In genomic region chr1:205599667-205600042, GRCh38 we compare ENCODE assay signal across 11 cellular contexts. TPM values are rescaled to one million over a fixed set of nuclear protein-coding genes. Genes with fewer than 3 reads are reported as not detected.
DNase-seq lines count a peak whose midpoint lies in the region; ATAC-seq, FAIRE-seq and TF ChIP-seq lines count a peak whose summit lies in the region.
"Had no signal": no experiment of that assay in that cellular context is flagged by ENCODE, and none has a peak within 500 bp of the region (broad histone marks: within the 10 kb centered on the region; RNA-seq: fewer than 3 reads in every experiment).

No MANE protein-coding gene starts in this region.

- peaks cover 0 to 23% (median 5%) of the 10 kb centered on the region in 4 donors for H3K36me3 ChIP-seq in esophagus muscularis mucosa
- H3K36me3 ChIP-seq in skeletal muscle tissue (ENCODE audit: control insufficient read depth in 3 of 3, insufficient read depth in 3 of 3, low read length in 3 of 3) = peaks cover 2 to 4% (median 2%) of the 10 kb centered on the region in 3 donors

- H3K23ac ChIP-seq in H9 (ENCODE audit: insufficient read length, low read depth, low read length) = no peak overlapping the region

- peaks cover 3 to 6% of the 10 kb centered on the region in 2 experiments for H3K4me1 Mint-ChIP-seq in H9
- peaks cover 33% of the 10 kb centered on the region for H3K4me1 Mint-ChIP-seq in activated CD4-positive, alpha-beta memory T cell treated with anti-CD3 and anti-CD28 coated beads, Interleukin-2, amount 10 ng/mL, durations not matched to agents 7 days and 5 days

- no peak for TF ChIP-seq EP300 in esophagus muscularis mucosa (IDR thresholded peaks at IDR 0.05)

- no peak for FAIRE-seq in RCC 7860 (lab: Jason Lieb, UNC)

- H3K79me2 ChIP-seq in H9 (ENCODE audit: insufficient read depth, low read length) = no peaks in the 10 kb centered on the region

- H3K4me3 Mint-ChIP-seq in H9 = no peak overlapping the region
- H3K4me3 Mint-ChIP-seq in activated CD4-positive, alpha-beta memory T cell treated with anti-CD3 and anti-CD28 coated beads, Interleukin-2, amount 10 ng/mL, durations not matched to agents 7 days and 5 days = no peak overlapping the region
- H3K4me3 Mint-ChIP-seq: HFFc6 had no signal

- no peak overlapping the region for H2BK5ac ChIP-seq in H9 (ENCODE audit: insufficient read length, low read length)

- no peaks in the 10 kb centered on the region for H3K23me2 ChIP-seq in H9 (ENCODE audit: insufficient read length, low read depth, low read length, poor library complexity, severe bottlenecking)

- H2BK15ac ChIP-seq in H9 (ENCODE audit: low read depth, low read length) = no peak overlapping the region

- TF ChIP-seq CTCF in H9 (conservative IDR thresholded peaks at IDR 0.05) = no peak
- TF ChIP-seq CTCF in esophagus muscularis mucosa (IDR thresholded peaks at IDR 0.05) = no peak

- H3K14ac ChIP-seq in H9 (ENCODE audit: insufficient read depth, low read length) = no peak overlapping the region

- H3K27me3 ChIP-seq in H9 (ENCODE audit: insufficient read depth, low read length) (no peaks in the 10 kb centered on the region; the same call in 1 of the 2 replicates), esophagus muscularis mucosa (no peaks in the 10 kb centered on the region), skeletal muscle tissue (ENCODE audit: control insufficient read depth in 3 of 3, insufficient read depth in 3 of 3, low read length in 3 of 3) (no peaks in the 10 kb centered on the region)

- H3K9me3 ChIP-seq in H9 (ENCODE audit: control insufficient read depth, low read depth, low read length) (no peaks in the 10 kb centered on the region), esophagus muscularis mucosa (no peaks in the 10 kb centered on the region), skeletal muscle tissue (ENCODE audit: control insufficient read depth in 3 of 3, low read length in 3 of 3) (no peaks in the 10 kb centered on the region)

- H4K20me1 ChIP-seq in H9 (ENCODE audit: control insufficient read depth, insufficient read depth, insufficient read length) = no peaks in the 10 kb centered on the region

- ATAC-seq in GM18502 (IDR thresholded peaks at IDR 0.05; ENCODE audit: poor library complexity, unreplicated experiment) = no peak

- H3K18ac ChIP-seq in H9 (ENCODE audit: insufficient read length, low read depth, low read length) = no peak overlapping the region

- H3K79me1 ChIP-seq in H9 (ENCODE audit: insufficient read depth, low read depth, low read length, poor library complexity, severe bottlenecking) = no peaks in the 10 kb centered on the region

- no peak overlapping the region for H3K4ac ChIP-seq in H9 (ENCODE audit: low read depth, low read length)

- H3K4me2 ChIP-seq in H9 (ENCODE audit: insufficient read depth, insufficient read length, low read length) = no peak overlapping the region

- H3K27ac Mint-ChIP-seq in H9 = peak overlapping the region in 2 of 3 experiments; percentile 61 to 68; a peak in 2 of 7 replicates
- peak overlapping the region; percentile 41 for H3K27ac Mint-ChIP-seq in activated CD4-positive, alpha-beta memory T cell treated with anti-CD3 and anti-CD28 coated beads, Interleukin-2, amount 10 ng/mL, durations not matched to agents 7 days and 5 days
- H3K27ac Mint-ChIP-seq: progenitor cell of endocrine pancreas had no signal

- WGBS in H9 (ENCODE audit: extremely low coverage, insufficient read length, low lambda C conversion rate) = no CpG with 5 or more reads among the region's 5 CpGs
- WGBS in esophagus muscularis mucosa = 78% methylated on average over 4 of the region's 5 CpGs

- H3K27ac ChIP-seq in H9 (ENCODE audit: insufficient read length, low read depth, low read length) (no peak overlapping the region), esophagus muscularis mucosa (replicated peaks in 1 of 4) (peak overlapping the region; percentile 61 to 65 (median 64)), skeletal muscle tissue (ENCODE audit: low read depth, low read length) (peak overlapping the region; percentile 23)

- H2BK12ac ChIP-seq in H9 (ENCODE audit: insufficient read length, low read depth, low read length) = no peak overlapping the region

- no peak overlapping the region for H2AFZ ChIP-seq in H9 (ENCODE audit: low read length)

- H4K91ac ChIP-seq in H9 (ENCODE audit: insufficient read length, low read depth, low read length) = no peak overlapping the region

- H3K56ac ChIP-seq in H9 (ENCODE audit: insufficient read length, low read depth, low read length) = no peak overlapping the region

- H3K27me3 Mint-ChIP-seq in H9 (ENCODE audit: low read depth) = no peaks in the 10 kb centered on the region
- H3K27me3 Mint-ChIP-seq in activated CD4-positive, alpha-beta memory T cell treated with anti-CD3 and anti-CD28 coated beads, Interleukin-2, amount 10 ng/mL, durations not matched to agents 7 days and 5 days = no peaks in the 10 kb centered on the region
- H3K27me3 Mint-ChIP-seq: progenitor cell of endocrine pancreas had no signal

- peaks cover 10 to 21% (median 12%) of the 10 kb centered on the region in 3 experiments; a peak in 6 of 7 replicates for H3K36me3 Mint-ChIP-seq in H9 (ENCODE audit: insufficient read depth in 1 of 3, low read depth in 3 of 3)
- peaks cover 33% of the 10 kb centered on the region for H3K36me3 Mint-ChIP-seq in activated CD4-positive, alpha-beta memory T cell treated with anti-CD3 and anti-CD28 coated beads, Interleukin-2, amount 10 ng/mL, durations not matched to agents 7 days and 5 days (ENCODE audit: low read depth)

- intact Hi-C loops in esophagus muscularis mucosa (cut with DNase I) = no loop called here

- no peaks in the 10 kb centered on the region; a peak in 1 of 5 replicates for H3K9me3 Mint-ChIP-seq in H9
- H3K9me3 Mint-ChIP-seq in activated CD4-positive, alpha-beta memory T cell treated with anti-CD3 and anti-CD28 coated beads, Interleukin-2, amount 10 ng/mL, durations not matched to agents 7 days and 5 days = no peaks in the 10 kb centered on the region
- H3K9me3 Mint-ChIP-seq: HFFc6 had no signal

- no peak overlapping the region for H4K5ac ChIP-seq in H9 (ENCODE audit: insufficient read length, low read depth, low read length)

- no peak for DNase-seq in H9
- no peak for DNase-seq in activated CD4-positive, alpha-beta memory T cell treated with anti-CD3 and anti-CD28 coated beads, Interleukin-2, amount 10 ng/mL, durations not matched to agents 7 days and 5 days
- no peak for DNase-seq in esophagus muscularis mucosa (ENCODE audit: extremely low spot score)
- DNase-seq in GM03348 (ENCODE audit: low spot score) = no peak
- DNase-seq in RCC 7860 (ENCODE audit: low spot score) = no peak
- DNase-seq in NCI-H2227 (lab: John Stamatoyannopoulos, UW; ENCODE audit: unreplicated experiment) = no peak
- DNase-seq: SHP77 treated with DMSO at 0.1 percent for 48 hours had no signal

- no peak overlapping the region for H2BK120ac ChIP-seq in H9 (ENCODE audit: low read depth, low read length, poor library complexity, severe bottlenecking)

- H4K8ac ChIP-seq in H9 (replicated peaks; ENCODE audit: insufficient read length, low read depth, low read length) = no peak overlapping the region

- H3K4me1 ChIP-seq in H9 (ENCODE audit: insufficient read depth, low read length) = no peaks in the 10 kb centered on the region
- H3K4me1 ChIP-seq in esophagus muscularis mucosa = peaks cover 28 to 33% (median 32%) of the 10 kb centered on the region in 4 donors
- H3K4me1 ChIP-seq in skeletal muscle tissue (ENCODE audit: control insufficient read depth in 3 of 3, insufficient read depth in 3 of 3, low read length in 3 of 3) = peaks cover 23 to 29% (median 28%) of the 10 kb centered on the region in 3 donors

- TF ChIP-seq POLR2A in esophagus muscularis mucosa (IDR thresholded peaks at IDR 0.05; ENCODE audit: low read depth) = no peak

- CTCF ChIA-PET in activated CD4-positive, alpha-beta memory T cell treated with anti-CD3 and anti-CD28 coated beads, Interleukin-2, amount 10 ng/mL, durations not matched to agents 7 days and 5 days (lab: Charles Lee) = interaction anchor here (1.2 to 4.6 kb wide), 6 partner anchors 8 to 112 kb away, joined by 3 to 32 read pairs (median 18); partner anchors contain the start of gene ELK4

- H3T11ph ChIP-seq in H9 (ENCODE audit: low read length) = no peak overlapping the region

- H2AK5ac ChIP-seq in H9 (ENCODE audit: insufficient read length, low read length) = no peak overlapping the region

- peak overlapping the region in 3 of 4 donors; percentile 13 to 29 (median 23) for H3K4me3 ChIP-seq in esophagus muscularis mucosa
- no peak overlapping the region for H3K4me3 ChIP-seq in skeletal muscle tissue (ENCODE audit: low read length in 3 of 3)

- H3K9ac ChIP-seq in H9 (ENCODE audit: extremely low read depth, insufficient read length, low read length) (no peak overlapping the region), skeletal muscle tissue (ENCODE audit: low read depth in 1 of 3, low read length in 3 of 3) (peak overlapping the region in 1 of 3 donors; percentile 45)

- no peak overlapping the region for H2BK20ac ChIP-seq in H9 (ENCODE audit: low read depth, low read length, poor library complexity, severe bottlenecking)

- POLR2A ChIA-PET in activated CD4-positive, alpha-beta memory T cell treated with anti-CD3 and anti-CD28 coated beads, Interleukin-2, amount 10 ng/mL, durations not matched to agents 7 days and 5 days (lab: Charles Lee) = interaction anchor here (1.0 to 3.3 kb wide), 2 partner anchors 8 to 32 kb away, joined by 3 to 14 read pairs; no protein-coding TSS in a partner anchor

RNA-seq across cellular contexts. Expression of gene ELK4, which starts 32.2 kb away (rescaled TPM):
- 28.7 and 31.2 TPM in 2 replicates for total RNA-seq in H9 (2021)
- 10 to 100 TPM; 80.6 to 83.0 TPM for total RNA-seq in activated CD4-positive, alpha-beta memory T cell treated with anti-CD3 and anti-CD28 coated beads, Interleukin-2, amount 10 ng/mL, durations not matched to agents 7 days and 5 days
- total RNA-seq in esophagus muscularis mucosa = 10 to 100 TPM; 18.7 to 23.2 (median 20.5) TPM
- 13.6 TPM for total RNA-seq in skeletal muscle tissue

Comparison
In these comparisons a context has a peak if more than half of its experiments do, and no peak if none do; other contexts are left out.
1. H3K4me3 ChIP-seq: peak in esophagus muscularis mucosa (3 of 4); none in skeletal muscle tissue (0 of 3).